ENCODE assay signal across 1 cellular context in genomic region chr1:168466703-168467081, GRCh38.
TF ChIP-seq lines count a peak whose summit lies in the region.

No MANE protein-coding gene starts in this region.

TF ChIP-seq in H1, 55 proteins besides CTCF, POLR2A, EP300 and RAD21 (continued from another document):
- TF ChIP-seq CHD7 (IDR thresholded peaks at IDR 0.05; ENCODE audit: insufficient replicate concordance, low read length) = no peak
- no peak for TF ChIP-seq NANOG (IDR thresholded peaks at IDR 0.05; ENCODE audit: insufficient read depth, low read depth, low read length, poor library complexity, severe bottlenecking)
- no peak for TF ChIP-seq JUN (IDR thresholded peaks at IDR 0.05; ENCODE audit: low read depth, low read length)
- no peak for TF ChIP-seq HDAC6 (IDR thresholded peaks at IDR 0.05; ENCODE audit: low read depth, low read length)
